ENCODE assay signal across 8 cellular contexts in the genomic region with DNA sequence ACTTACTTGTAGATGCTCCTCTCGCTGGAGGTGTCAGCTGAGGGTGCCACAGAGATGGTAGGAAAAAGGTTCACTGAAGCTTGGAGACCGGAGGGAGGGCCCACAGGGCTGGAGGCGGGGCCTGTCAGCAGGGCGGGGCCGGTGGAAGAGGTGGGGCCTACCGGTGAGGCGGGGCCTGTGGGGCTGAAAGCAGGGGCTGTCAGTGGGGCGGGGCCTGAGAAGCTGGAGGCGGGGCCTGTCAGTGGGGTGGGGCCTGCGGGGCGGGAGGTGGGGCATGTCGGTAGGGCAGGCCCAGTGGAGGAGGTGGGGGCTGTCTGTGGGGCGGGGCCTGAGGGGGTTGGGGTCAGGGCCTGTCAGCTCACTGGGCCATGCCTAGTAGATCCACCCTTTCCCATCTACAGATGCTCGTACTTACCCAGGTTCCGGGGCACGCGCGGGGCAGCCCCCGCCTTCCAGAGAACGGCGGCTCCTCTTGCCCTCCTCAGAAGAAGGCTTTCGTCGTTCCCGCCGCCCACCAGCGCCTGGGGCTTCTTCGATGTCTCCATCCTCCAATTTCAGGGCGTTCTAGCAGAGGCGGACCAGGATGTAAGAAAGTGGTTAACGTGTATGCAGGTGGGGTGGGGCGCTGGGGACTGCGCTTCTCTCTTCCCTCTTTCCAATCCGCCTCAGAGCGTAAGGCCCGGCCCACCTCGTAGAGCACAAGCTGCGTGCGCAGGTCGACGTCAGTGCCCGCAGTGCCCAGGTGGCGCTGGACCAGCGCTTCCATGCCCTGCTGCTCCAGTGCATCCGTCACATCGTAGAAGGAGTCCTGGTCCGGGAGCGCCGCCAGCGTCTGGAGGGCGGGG.
DNase-seq lines count a peak whose midpoint lies in the region.

No MANE protein-coding gene starts in this region.

- DNase-seq in NCI-H146 (lab: John Stamatoyannopoulos, UW) (peak; percentile 49), NCI-H146 treated with DMSO at 0.1 percent for 48 hours (lab: John Stamatoyannopoulos, UW; ENCODE audit: unreplicated experiment) (no peak), NCI-H226 (peak; percentile 37), activated T-cell treated with anti-CD3 and anti-CD28 coated beads for 1 hour (ENCODE audit: low read depth) (peak; percentile 52), fibroblast of gingiva (ENCODE audit: low read depth) (peak; percentile 49), NCI-H187 treated with DMSO at 0.1 percent for 48 hours (lab: John Stamatoyannopoulos, UW) (no peak), AML-193 (lab: John Stamatoyannopoulos, UW) (no peak)
- peak; percentile 61 to 65 for DNase-seq in stimulated activated CD4-positive, alpha-beta T cell treated with anti-CD3 and anti-CD28 coated beads, Interleukin-15, amount 100 ng/mL, for 1 hour (ENCODE audit: low read depth in 1 of 2, low spot score in 1 of 2)

Comparison
In these comparisons a context has a peak if more than half of its experiments do, and no peak if none do; other contexts are left out.
1. DNase-seq: peak in NCI-H146 (single experiment), NCI-H226 (single experiment), activated T-cell treated with anti-CD3 and anti-CD28 coated beads for 1 hour (single experiment), fibroblast of gingiva (single experiment) and stimulated activated CD4-positive, alpha-beta T cell treated with anti-CD3 and anti-CD28 coated beads, Interleukin-15, amount 100 ng/mL, for 1 hour (2 of 2); none in NCI-H146 treated with DMSO at 0.1 percent for 48 hours (single experiment), NCI-H187 treated with DMSO at 0.1 percent for 48 hours (single experiment) and AML-193 (0 of 2).